9 cellular contexts compared by ENCODE assay signal in genomic region chr9:126965541-126966428, GRCh38. TPM values are rescaled to one million over a fixed set of nuclear protein-coding genes. Genes with fewer than 3 reads are reported as not detected.
DNase-seq lines count a peak whose midpoint lies in the region; ATAC-seq and TF ChIP-seq lines count a peak whose summit lies in the region.
"Had no signal": no experiment of that assay in that cellular context is flagged by ENCODE, and none has a peak within 500 bp of the region (broad histone marks: within the 10 kb centered on the region; RNA-seq: fewer than 3 reads in every experiment).

No MANE protein-coding gene starts in this region.

- peaks cover 6 to 13% (median 10%) of the 10 kb centered on the region in 4 donors for H3K4me1 Mint-ChIP-seq in CD4-positive, alpha-beta memory T cell

- H3K9me3 ChIP-seq in CD4-positive, alpha-beta memory T cell (ENCODE audit: control insufficient read depth in 1 of 2, low read length in 2 of 2) = no peaks in the 10 kb centered on the region
- no peaks in the 10 kb centered on the region for H3K9me3 ChIP-seq in heart left ventricle
- H3K9me3 ChIP-seq: neutrophil had no signal

- no peaks in the 10 kb centered on the region for H3K4me1 ChIP-seq in CD4-positive, alpha-beta memory T cell (ENCODE audit: insufficient read depth, low read length)
- H3K4me1 ChIP-seq in heart left ventricle = peaks cover 0 to 32% (median 12%) of the 10 kb centered on the region in 12 donors

- intact Hi-C loops in CD4-positive, alpha-beta memory T cell (cut with micrococcal nuclease) = loop anchor here (1.0 kb wide), 1 partner anchor 234 kb away; no protein-coding TSS in a partner anchor
- intact Hi-C loops in heart left ventricle (cut with DNase I) = loop anchor here in 7 of 10 donors (1.0 to 10.0 kb wide), 7 partner anchors 119 to 239 kb away; partner anchors contain the start of gene ANGPTL2 (in 1 of the 7)

- H3K27me3 ChIP-seq in CD4-positive, alpha-beta memory T cell (ENCODE audit: insufficient read depth, low read length) = no peaks in the 10 kb centered on the region
- peaks cover 10% of the 10 kb centered on the region for H3K27me3 ChIP-seq in HL-60 (ENCODE audit: insufficient read depth, poor library complexity, severe bottlenecking)
- no peaks in the 10 kb centered on the region for H3K27me3 ChIP-seq in heart left ventricle

- H3K27ac Mint-ChIP-seq in CD4-positive, alpha-beta memory T cell = peak overlapping the region in 1 of 7 donors; percentile 48

- no peaks in the 10 kb centered on the region for H3K9me3 Mint-ChIP-seq in CD4-positive, alpha-beta memory T cell

- POLR2A ChIA-PET in CD4-positive, alpha-beta memory T cell (lab: Charles Lee; ENCODE audit: partially characterized antibody) = no interaction called here

- no peak overlapping the region for H3K4me3 ChIP-seq in CD4-positive, alpha-beta memory T cell (ENCODE audit: low read length in 2 of 2)
- H3K4me3 ChIP-seq in HL-60 (replicated peaks; ENCODE audit: insufficient read depth, low read length) (no peak overlapping the region), heart left ventricle (no peak overlapping the region)

- H3K27ac ChIP-seq in CD4-positive, alpha-beta memory T cell (ENCODE audit: low read depth, low read length) = no peak overlapping the region
- no peak overlapping the region for H3K27ac ChIP-seq in HL-60 (replicated peaks)
- H3K27ac ChIP-seq in heart left ventricle = peak overlapping the region in 10 of 12 donors; percentile 13 to 86 (median 62)
- H3K27ac ChIP-seq: neutrophil had no signal

- peak in 4 of 5 donors; percentile 35 to 49 (median 42) for DNase-seq in CD4-positive, alpha-beta memory T cell
- DNase-seq in HL-60 (ENCODE audit: low read depth in 1 of 2, low spot score in 1 of 2) (peak in 1 of 2 experiments; percentile 43), RPMI8226 (peak; percentile 79), heart left ventricle (peak in 4 of 5 donors; percentile 43 to 60 (median 47)), retina (peak; percentile 28), NCI-H146 (lab: John Stamatoyannopoulos, UW) (no peak)
- DNase-seq in activated naive CD4-positive, alpha-beta T cell treated with anti-CD3 and anti-CD28 coated beads, Interleukin-2, amount 50 U/mL, for 16 hours = peak; percentile 47

- peaks cover 4 to 7% of the 10 kb centered on the region in 2 donors for H3K36me3 Mint-ChIP-seq in CD4-positive, alpha-beta memory T cell

- CTCF ChIA-PET in CD4-positive, alpha-beta memory T cell (lab: Charles Lee; ENCODE audit: partially characterized antibody) = interaction anchor here (0.8 to 9.6 kb wide), 11 partner anchors 11 to 233 kb away, joined by 3 to 96 read pairs (median 5); no protein-coding TSS in a partner anchor

- H3K36me3 ChIP-seq in CD4-positive, alpha-beta memory T cell (ENCODE audit: insufficient read depth, low read length) = no peaks in the 10 kb centered on the region
- H3K36me3 ChIP-seq in heart left ventricle = peaks cover 0 to 9% (median 0%) of the 10 kb centered on the region in 9 donors

- ATAC-seq in heart left ventricle = peak; percentile 74 to 89 (median 82)
- no peak for ATAC-seq in HG03439 (IDR thresholded peaks at IDR 0.05; ENCODE audit: unreplicated experiment)

- H3K4me3 Mint-ChIP-seq in CD4-positive, alpha-beta memory T cell = no peak overlapping the region

- no peak for TF ChIP-seq POLR2A in heart left ventricle (IDR thresholded peaks at IDR 0.05)

- peak; percentile 79 for TF ChIP-seq CTCF in HL-60 (IDR thresholded peaks at IDR 0.05; ENCODE audit: insufficient read depth, low read length)
- peak; percentile 67 to 88 (median 79) for TF ChIP-seq CTCF in heart left ventricle (IDR thresholded peaks at IDR 0.05)

- 66 to 81% (median 73%) methylated on average over 12 of the region's 12 CpGs for WGBS in heart left ventricle, 4 donors

- H3K27me3 Mint-ChIP-seq in CD4-positive, alpha-beta memory T cell = peaks cover 0 to 1% of the 10 kb centered on the region in 2 donors

RNA-seq across cellular contexts. Expression of gene RALGPS1, which starts 51.2 kb away (rescaled TPM):
- 10 to 100 TPM in 1 of 2 experiments, 1 to 10 TPM in 1; 9.8 to 10.3 TPM for total RNA-seq in CD4-positive, alpha-beta memory T cell
- 1 to 10 TPM in 1 of 2 donors, under 1 TPM in 1; 0.84 to 1.9 TPM for polyA plus RNA-seq in CD4-positive, alpha-beta memory T cell
- total RNA-seq in heart left ventricle = 10 to 100 TPM in 8 of 9 donors, 1 to 10 TPM in 1; 9.7 to 21.8 (median 14.4) TPM
- 10 to 100 TPM in 1 of 2 donors, 1 to 10 TPM in 1; 8.0 to 15.8 TPM for polyA plus RNA-seq in heart left ventricle

Comparison
In these comparisons a context has a peak if more than half of its experiments do, and no peak if none do; other contexts are left out.
1. H3K27ac ChIP-seq: peak in heart left ventricle (10 of 12); none in CD4-positive, alpha-beta memory T cell (single experiment) and HL-60 (single experiment).